Comparison of ENCODE assay signal across 20 cellular contexts in genomic region chr4:146407669-146408084, GRCh38.
DNase-seq lines count a peak whose midpoint lies in the region.
"Had no signal": no experiment of that assay in that cellular context is flagged by ENCODE, and none has a peak within 500 bp of the region (broad histone marks: within the 10 kb centered on the region; RNA-seq: fewer than 3 reads in every experiment).

No MANE protein-coding gene starts in this region.

- no peak overlapping the region for H2BK5ac ChIP-seq in mesenchymal stem cell (ENCODE audit: low read depth, low read length, poor library complexity, severe bottlenecking)

- H3K4me3 ChIP-seq in mesenchymal stem cell (ENCODE audit: insufficient read depth in 1 of 2, low read depth in 1 of 2, low read length in 2 of 2): no peak overlapping the region
- H3K4me3 ChIP-seq: pancreas, SK-N-MC had no signal

- H2BK12ac ChIP-seq in mesenchymal stem cell (ENCODE audit: low read length in 2 of 2): no peak overlapping the region

- H4K8ac ChIP-seq in mesenchymal stem cell (ENCODE audit: low read length): no peak overlapping the region

- no peak overlapping the region for H2BK120ac ChIP-seq in mesenchymal stem cell (ENCODE audit: low read depth, low read length)

- no peak overlapping the region for H3K14ac ChIP-seq in mesenchymal stem cell (ENCODE audit: low read length in 2 of 2)

- DNase-seq in DMS53 treated with DMSO at 0.1 percent for 48 hours (lab: John Stamatoyannopoulos, UW; ENCODE audit: unreplicated experiment) (peak; percentile 18), LoVo (ENCODE audit: low spot score) (peak; percentile 15), dermis blood vessel endothelial cell (peak; percentile 97), mesenchymal stem cell (peak; percentile 1), ACHN (no peak), NCI-H2081 (lab: John Stamatoyannopoulos, UW) (no peak)
- DNase-seq in activated effector memory CD4-positive, alpha-beta T cell treated with Interleukin-2 at 50 U/mL for 16 hours: no peak
- DNase-seq in effector CD8-positive, alpha-beta T cell (lab: John Stamatoyannopoulos, UW): no peak
- DNase-seq: activated CD4-positive, alpha-beta memory T cell treated with anti-CD3 and anti-CD28 coated beads for 36 hours; activated naive CD8-positive, alpha-beta T cell treated with anti-CD3 and anti-CD28 coated beads, Interleukin-2, amount 50 U/mL, for 24 hours; activated T-cell treated with anti-CD3 and anti-CD28 coated beads, Interleukin-2, amount 50 U/mL, for 48 hours; DMS 273 treated with DMSO at 0.1 percent for 48 hours; KG1; left colon; NCI-H1694; NCI-H510A; pancreas; stimulated activated CD4-positive, alpha-beta T cell treated with anti-CD3 and anti-CD28 coated beads, Interleukin-15, amount 100 ng/mL, for 24 hours had no signal

- H2BK15ac ChIP-seq in mesenchymal stem cell (ENCODE audit: low read depth, poor library complexity, severe bottlenecking): no peak overlapping the region

- peaks cover 2% of the 10 kb centered on the region for H3K4me1 ChIP-seq in mesenchymal stem cell (ENCODE audit: control insufficient read depth, insufficient read depth, low read depth, low read length)
- H3K4me1 ChIP-seq: pancreas had no signal

- no peak overlapping the region for H3K4me2 ChIP-seq in mesenchymal stem cell (ENCODE audit: low read length, poor library complexity, severe bottlenecking)

- no peaks in the 10 kb centered on the region for H3K79me1 ChIP-seq in mesenchymal stem cell (replicated peaks; ENCODE audit: low read length, poor library complexity, severe bottlenecking)

- peak overlapping the region; percentile 12 for H3K27ac ChIP-seq in mesenchymal stem cell (ENCODE audit: low read length, poor library complexity, severe bottlenecking)
- H3K27ac ChIP-seq: epithelial cell of prostate, pancreas, SK-N-MC had no signal

- H3K27me3 ChIP-seq in mesenchymal stem cell (ENCODE audit: control insufficient read depth in 1 of 2, insufficient read depth in 1 of 2, low read length in 2 of 2): no peaks in the 10 kb centered on the region
- H3K27me3 ChIP-seq: pancreas had no signal

- no peak overlapping the region for H3K23ac ChIP-seq in mesenchymal stem cell (ENCODE audit: low read length in 2 of 2)

- in situ Hi-C loops in ACHN (cut with HindIII; ENCODE audit: low pct_ligation_motif_present, low pct_unique_long_range_greater_than_20kb, low sequenced_read_pairs): no loop called here

- H2AK5ac ChIP-seq in mesenchymal stem cell (ENCODE audit: low read length, severe bottlenecking): no peak overlapping the region

- H4K91ac ChIP-seq in mesenchymal stem cell (ENCODE audit: low read length): no peak overlapping the region

- H3K4ac ChIP-seq in mesenchymal stem cell (ENCODE audit: low read depth in 1 of 2, low read length in 2 of 2): no peak overlapping the region

- no peak overlapping the region for H3K18ac ChIP-seq in mesenchymal stem cell (ENCODE audit: low read depth in 1 of 2, low read length in 2 of 2)

- no peaks in the 10 kb centered on the region for H3K9me3 ChIP-seq in mesenchymal stem cell (ENCODE audit: control insufficient read depth, low read length)
- H3K9me3 ChIP-seq: pancreas had no signal

- 80% methylated on average over 4 of the region's 4 CpGs for WGBS in mesenchymal stem cell

- H3K9ac ChIP-seq in mesenchymal stem cell (ENCODE audit: low read length): no peak overlapping the region

- no peak overlapping the region for H2AFZ ChIP-seq in mesenchymal stem cell (ENCODE audit: low read depth, low read length)

- H3K36me3 ChIP-seq in mesenchymal stem cell (ENCODE audit: control insufficient read depth in 1 of 2, insufficient read depth in 2 of 2, low read depth in 1 of 2, low read length in 2 of 2): no peaks in the 10 kb centered on the region
- H3K36me3 ChIP-seq: pancreas had no signal

Comparison
In these comparisons a context has a peak if more than half of its experiments do, and no peak if none do; other contexts are left out.
1. DNase-seq: peak in DMS53 treated with DMSO at 0.1 percent for 48 hours (single experiment), LoVo (single experiment), dermis blood vessel endothelial cell (single experiment) and mesenchymal stem cell (single experiment); none in activated effector memory CD4-positive, alpha-beta T cell treated with Interleukin-2 at 50 U/mL for 16 hours (single experiment), ACHN (single experiment), NCI-H2081 (0 of 2) and effector CD8-positive, alpha-beta T cell (single experiment).